In genomic region chr1:112063781-112064180, GRCh38 we compare ENCODE assay signal across 24 cellular contexts.
"Had no signal": no experiment of that assay in that cellular context is flagged by ENCODE, and none has a peak within 500 bp of the region (broad histone marks: within the 10 kb centered on the region; RNA-seq: fewer than 3 reads in every experiment).

No MANE protein-coding gene starts in this region.

- H3K27ac Mint-ChIP-seq: activated CD8-positive, alpha-beta T cell treated with anti-CD3 and anti-CD28 coated beads, Interleukin-2, amount 10 ng/mL, durations not matched to agents 7 days and 5 days; activated naive CD8-positive, alpha-beta T cell; activated T-cell treated with anti-CD3 and anti-CD28 coated beads, Interleukin-2, amount 50 U/mL, for 72 hours; stimulated activated naive CD8-positive, alpha-beta T cell treated with anti-CD3 and anti-CD28 coated beads, Interleukin-15, Interleukin-2, amounts not matched to agents 100 ng/mL and 50 ng/mL, for 24 hours; T-helper 17 cell; type B pancreatic cell had no signal

- ATAC-seq: activated CD8-positive, alpha-beta T cell treated with anti-CD3 and anti-CD28 coated beads, Interleukin-2, amount 10 ng/mL, durations not matched to agents 7 days and 5 days; activated T-cell treated with anti-CD3 and anti-CD28 coated beads, Interleukin-2, amount 50 U/mL, for 72 hours; esophagus mucosa; naive thymus-derived CD8-positive, alpha-beta T cell; sciatic nerve; T-helper 17 cell had no signal

- H3K9me3 ChIP-seq: uterus had no signal

- H3K4me3 ChIP-seq: skin epidermis, uterus had no signal

- H3K4me1 Mint-ChIP-seq: naive thymus-derived CD8-positive, alpha-beta T cell had no signal

- H3K36me3 Mint-ChIP-seq: activated naive CD8-positive, alpha-beta T cell; naive thymus-derived CD8-positive, alpha-beta T cell; type B pancreatic cell had no signal

- DNase-seq: activated CD4-positive, alpha-beta T cell treated with anti-CD3 and anti-CD28 coated beads for 1 hour; activated CD4-positive, alpha-beta T cell treated with anti-CD3 and anti-CD28 coated beads, Interleukin-2, amount 50 U/mL, for 1 hour; activated CD8-positive, alpha-beta T cell treated with anti-CD3 and anti-CD28 coated beads, Interleukin-2, amount 10 ng/mL, durations not matched to agents 7 days and 5 days; activated naive CD4-positive, alpha-beta T cell; activated T-cell treated with anti-CD3 and anti-CD28 coated beads for 4 hours; activated T-cell treated with anti-CD3 and anti-CD28 coated beads, Interleukin-2, amount 50 U/mL, for 72 hours; anterior cingulate cortex; cortex of kidney; foreskin fibroblast; head of caudate nucleus; mammary epithelial cell; naive thymus-derived CD8-positive, alpha-beta T cell; stimulated activated CD4-positive, alpha-beta T cell treated with anti-CD3 and anti-CD28 coated beads, Interleukin-12 subunit alpha, Interleukin-12 subunit beta, amount 100 ng/mL, for 4 hours; stimulated activated CD4-positive, alpha-beta T cell treated with anti-CD3 and anti-CD28 coated beads, Interleukin-4, amount 100 ng/mL, for 1 hour; T-helper 17 cell; T1000; uterus had no signal

- H3K4me1 ChIP-seq: uterus had no signal

- H3K27ac ChIP-seq: skin epidermis, uterus had no signal

- H3K9me3 Mint-ChIP-seq: activated T-cell treated with anti-CD3 and anti-CD28 coated beads, Interleukin-2, amount 50 U/mL, for 72 hours; naive thymus-derived CD8-positive, alpha-beta T cell; stimulated activated naive CD8-positive, alpha-beta T cell treated with anti-CD3 and anti-CD28 coated beads, Interleukin-15, Interleukin-2, amounts not matched to agents 100 ng/mL and 50 ng/mL, for 24 hours; type B pancreatic cell had no signal

- H3K36me3 ChIP-seq: uterus had no signal

- H3K27me3 ChIP-seq: uterus had no signal

- H3K4me3 Mint-ChIP-seq: activated CD8-positive, alpha-beta T cell treated with anti-CD3 and anti-CD28 coated beads, Interleukin-2, amount 10 ng/mL, durations not matched to agents 7 days and 5 days; activated naive CD8-positive, alpha-beta T cell; activated T-cell treated with anti-CD3 and anti-CD28 coated beads, Interleukin-2, amount 50 U/mL, for 72 hours; naive thymus-derived CD8-positive, alpha-beta T cell; neural crest cell; stimulated activated naive CD8-positive, alpha-beta T cell treated with anti-CD3 and anti-CD28 coated beads, Interleukin-15, Interleukin-2, amounts not matched to agents 100 ng/mL and 50 ng/mL, for 24 hours; T-helper 17 cell; type B pancreatic cell had no signal
